Comparison of ENCODE assay signal across 1 cellular context in genomic region chr5:102971693-102972293, GRCh38.
TF ChIP-seq lines count a peak whose summit lies in the region.

No MANE protein-coding gene starts in this region.

TF ChIP-seq in WTC11, 78 proteins besides CTCF, POLR2A, EP300 and RAD21 (continued from another document):
- TF ChIP-seq AFF4 (CRISPR knock-in tag; IDR thresholded peaks at IDR 0.05; ENCODE audit: borderline replicate concordance) (no peak), ZBTB21 (CRISPR knock-in tag; IDR thresholded peaks at IDR 0.05; ENCODE audit: borderline replicate concordance) (no peak), FOXK1 (CRISPR knock-in tag; IDR thresholded peaks at IDR 0.05) (no peak), FOXP4 (CRISPR knock-in tag; IDR thresholded peaks at IDR 0.05) (no peak), PRRX2 (CRISPR knock-in tag; IDR thresholded peaks at IDR 0.05) (no peak), PRDM15 (CRISPR knock-in tag; IDR thresholded peaks at IDR 0.05) (no peak), CREM (CRISPR knock-in tag; IDR thresholded peaks at IDR 0.05) (no peak), MAX (CRISPR knock-in tag; IDR thresholded peaks at IDR 0.05) (no peak), NFYB (CRISPR knock-in tag; conservative IDR thresholded peaks at IDR 0.05; ENCODE audit: low read depth) (no peak), ATF1 (CRISPR knock-in tag; IDR thresholded peaks at IDR 0.05) (no peak), ZNF671 (CRISPR knock-in tag; IDR thresholded peaks at IDR 0.05) (no peak)
TF ChIP-seq in WTC11: peak in this region for 0.
